ENCODE assay signal across 10 cellular contexts in genomic region chr16:64391009-64391663, GRCh38.
DNase-seq lines count a peak whose midpoint lies in the region; ATAC-seq and TF ChIP-seq lines count a peak whose summit lies in the region.
"Had no signal": no experiment of that assay in that cellular context is flagged by ENCODE, and none has a peak within 500 bp of the region (broad histone marks: within the 10 kb centered on the region; RNA-seq: fewer than 3 reads in every experiment).

No MANE protein-coding gene starts in this region.

- peaks cover 5% of the 10 kb centered on the region for H3K36me3 Mint-ChIP-seq in natural killer cell treated with Interleukin-12 subunit alpha and Interleukin-12 subunit beta and Interleukin-15 and Interleukin-18, amount 100 ng/mL, for 72 hours
- H3K36me3 Mint-ChIP-seq: memory B cell had no signal

- ATAC-seq in GM19023 (IDR thresholded peaks at IDR 0.05; ENCODE audit: unreplicated experiment), result no peak
- ATAC-seq in natural killer cell treated with Interleukin-12 subunit alpha and Interleukin-12 subunit beta and Interleukin-15 and Interleukin-18, amount 100 ng/mL, for 72 hours, result no peak

- H3K9me3 ChIP-seq in suprapubic skin, result no peaks in the 10 kb centered on the region

- in situ Hi-C loops in astrocyte of the cerebellum (cut with HindIII; ENCODE audit: low sequenced_read_pairs), result no loop called here

- peaks cover 6% of the 10 kb centered on the region for H3K4me1 ChIP-seq in suprapubic skin

- no peak overlapping the region for H3K4me3 Mint-ChIP-seq in natural killer cell treated with Interleukin-12 subunit alpha and Interleukin-12 subunit beta and Interleukin-15 and Interleukin-18, amount 100 ng/mL, for 72 hours
- H3K4me3 Mint-ChIP-seq: memory B cell had no signal

- H3K4me1 Mint-ChIP-seq in natural killer cell treated with Interleukin-12 subunit alpha and Interleukin-12 subunit beta and Interleukin-15 and Interleukin-18, amount 100 ng/mL, for 72 hours (ENCODE audit: low read depth in 2 of 2), result no peaks in the 10 kb centered on the region
- H3K4me1 Mint-ChIP-seq: memory B cell had no signal

- H3K27ac Mint-ChIP-seq in natural killer cell treated with Interleukin-12 subunit alpha and Interleukin-12 subunit beta and Interleukin-15 and Interleukin-18, amount 100 ng/mL, for 72 hours, result no peak overlapping the region
- H3K27ac Mint-ChIP-seq: memory B cell had no signal

- H3K27me3 ChIP-seq in layer of hippocampus (ENCODE audit: control insufficient read depth, insufficient read depth, low read length), result no peaks in the 10 kb centered on the region
- no peaks in the 10 kb centered on the region for H3K27me3 ChIP-seq in suprapubic skin

- H3K27me3 Mint-ChIP-seq in natural killer cell treated with Interleukin-12 subunit alpha and Interleukin-12 subunit beta and Interleukin-15 and Interleukin-18, amount 100 ng/mL, for 72 hours, result no peaks in the 10 kb centered on the region
- H3K27me3 Mint-ChIP-seq: memory B cell had no signal

- TF ChIP-seq CTCF in astrocyte of the cerebellum (IDR thresholded peaks at IDR 0.05; ENCODE audit: low read depth, low read length, missing control alignments), result no peak
- TF ChIP-seq CTCF in suprapubic skin (IDR thresholded peaks at IDR 0.05), result no peak

- intact Hi-C loops in posterior cingulate gyrus (cut with DNase I), result no loop called here

- WGBS in suprapubic skin, result 64% methylated on average over 4 of the region's 4 CpGs

- H3K9me3 Mint-ChIP-seq in natural killer cell treated with Interleukin-12 subunit alpha and Interleukin-12 subunit beta and Interleukin-15 and Interleukin-18, amount 100 ng/mL, for 72 hours, result peaks cover 18% of the 10 kb centered on the region

- TF ChIP-seq POLR2A in suprapubic skin (IDR thresholded peaks at IDR 0.05), result no peak

- H3K4me3 ChIP-seq in astrocyte of the cerebellum (ENCODE audit: low read depth, low read length) (peak overlapping the region; percentile 4), suprapubic skin (no peak overlapping the region)

- TF ChIP-seq EP300 in suprapubic skin (IDR thresholded peaks at IDR 0.05), result no peak

- H3K36me3 ChIP-seq in suprapubic skin, result no peaks in the 10 kb centered on the region

- peak; percentile 10 for DNase-seq in HK-2 (ENCODE audit: unreplicated experiment)
- DNase-seq in astrocyte of the cerebellum (ENCODE audit: low read depth), result no peak
- no peak for DNase-seq in suprapubic skin (ENCODE audit: low spot score in 2 of 2)
- no peak for DNase-seq in Ammon's horn (ENCODE audit: low spot score)
- no peak for DNase-seq in natural killer cell treated with Interleukin-12 subunit alpha and Interleukin-12 subunit beta and Interleukin-15 and Interleukin-18, amount 100 ng/mL, for 72 hours (ENCODE audit: low spot score)
- DNase-seq in posterior cingulate gyrus, result no peak
- DNase-seq: GDM1 had no signal

- H3K27ac ChIP-seq in layer of hippocampus (ENCODE audit: low read depth, low read length), result peak overlapping the region; percentile 21
- peak overlapping the region; percentile 37 for H3K27ac ChIP-seq in suprapubic skin
